In the genomic region with DNA sequence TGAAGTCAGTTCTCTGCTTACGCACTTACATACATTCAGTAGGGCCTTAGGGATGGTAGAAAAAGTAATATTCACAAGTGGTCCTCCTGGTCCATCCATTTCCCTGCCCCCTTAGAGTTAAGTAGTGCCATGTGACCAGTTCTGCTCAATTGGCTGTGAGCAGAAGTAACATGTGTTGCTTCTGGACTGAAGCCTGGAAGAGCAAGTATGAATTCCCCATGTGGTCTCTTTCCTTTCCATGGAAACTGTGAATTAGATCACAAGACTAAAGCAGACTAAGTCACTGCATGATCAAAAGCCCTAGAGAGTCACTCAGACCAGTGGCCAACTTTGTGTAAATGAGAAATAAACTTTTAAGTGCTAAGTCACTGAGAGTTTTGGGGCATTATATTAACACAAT, we compare ENCODE assay signal across 12 cellular contexts.
A peak's percentile ranks its signal among the peaks of the same experiment; 100 is the strongest.
DNase-seq lines count a peak whose midpoint lies in the region; ATAC-seq and TF ChIP-seq lines count a peak whose summit lies in the region.
"Had no signal": no experiment of that assay in that cellular context is flagged by ENCODE, and none has a peak within 500 bp of the region (broad histone marks: within the 10 kb centered on the region; RNA-seq: fewer than 3 reads in every experiment).

No MANE protein-coding gene starts in this region.

- H3K27ac ChIP-seq in heart right ventricle = no peak overlapping the region
- H3K27ac ChIP-seq in right cardiac atrium (ENCODE audit: low read length) = no peak overlapping the region
- H3K27ac ChIP-seq: A549 had no signal

- ATAC-seq in heart right ventricle (peak in 6 of 8 donors; percentile 25 to 78 (median 68)), right cardiac atrium (no peak), HG02623 (IDR thresholded peaks at IDR 0.05; ENCODE audit: unreplicated experiment) (no peak)
- ATAC-seq: A549; CD8-positive, alpha-beta T cell had no signal

- no peak for TF ChIP-seq CTCF in heart right ventricle (IDR thresholded peaks at IDR 0.05)

- H3K27me3 ChIP-seq in heart right ventricle (peaks cover 0 to 3% (median 0%) of the 10 kb centered on the region in 7 donors), right cardiac atrium (ENCODE audit: control insufficient read depth, insufficient read depth) (no peaks in the 10 kb centered on the region)

- H3K9me3 ChIP-seq in heart right ventricle (peaks cover 0 to 19% (median 8%) of the 10 kb centered on the region in 11 donors), right cardiac atrium (ENCODE audit: control insufficient read depth, low read length) (no peaks in the 10 kb centered on the region)

- intact Hi-C loops in heart right ventricle (cut with DNase I) (no loop called here), right cardiac atrium (cut with DNase I) (no loop called here)

- H3K4me3 ChIP-seq in heart right ventricle (no peak overlapping the region), right cardiac atrium (ENCODE audit: low read length) (no peak overlapping the region)
- H3K4me3 ChIP-seq: A549 had no signal

- DNase-seq in heart right ventricle (no peak), right cardiac atrium (no peak), NCI-H69 (lab: John Stamatoyannopoulos, UW) (peak; percentile 15), foreskin melanocyte (peak; percentile 17), stromal cell of bone marrow (ENCODE audit: low read depth) (peak; percentile 54), NCI-H2171 (lab: John Stamatoyannopoulos, UW) (no peak)
- DNase-seq: CD8-positive, alpha-beta T cell; COR-L47; HCEC 1CT; HFFc6 had no signal

- 89 to 90% methylated on average over 1 of the region's 1 CpG for WGBS in heart right ventricle, 2 donors
- 94% methylated on average over 1 of the region's 1 CpG for WGBS in right cardiac atrium

- no peaks in the 10 kb centered on the region for H3K36me3 ChIP-seq in heart right ventricle

- H3K4me1 ChIP-seq in heart right ventricle (peaks cover 0 to 30% (median 9%) of the 10 kb centered on the region in 9 donors), right cardiac atrium (ENCODE audit: control insufficient read depth, insufficient read depth, low read length) (no peaks in the 10 kb centered on the region)
- H3K4me1 ChIP-seq: A549 had no signal

Comparison
In these comparisons a context has a peak if more than half of its experiments do, and no peak if none do; other contexts are left out.
1. ATAC-seq: peak in heart right ventricle (6 of 8); none in right cardiac atrium (0 of 2) and HG02623 (single experiment).
2. DNase-seq: peak in NCI-H69 (single experiment), foreskin melanocyte (single experiment) and stromal cell of bone marrow (single experiment); none in heart right ventricle (0 of 2), right cardiac atrium (0 of 3) and NCI-H2171 (single experiment).